In the genomic region with DNA sequence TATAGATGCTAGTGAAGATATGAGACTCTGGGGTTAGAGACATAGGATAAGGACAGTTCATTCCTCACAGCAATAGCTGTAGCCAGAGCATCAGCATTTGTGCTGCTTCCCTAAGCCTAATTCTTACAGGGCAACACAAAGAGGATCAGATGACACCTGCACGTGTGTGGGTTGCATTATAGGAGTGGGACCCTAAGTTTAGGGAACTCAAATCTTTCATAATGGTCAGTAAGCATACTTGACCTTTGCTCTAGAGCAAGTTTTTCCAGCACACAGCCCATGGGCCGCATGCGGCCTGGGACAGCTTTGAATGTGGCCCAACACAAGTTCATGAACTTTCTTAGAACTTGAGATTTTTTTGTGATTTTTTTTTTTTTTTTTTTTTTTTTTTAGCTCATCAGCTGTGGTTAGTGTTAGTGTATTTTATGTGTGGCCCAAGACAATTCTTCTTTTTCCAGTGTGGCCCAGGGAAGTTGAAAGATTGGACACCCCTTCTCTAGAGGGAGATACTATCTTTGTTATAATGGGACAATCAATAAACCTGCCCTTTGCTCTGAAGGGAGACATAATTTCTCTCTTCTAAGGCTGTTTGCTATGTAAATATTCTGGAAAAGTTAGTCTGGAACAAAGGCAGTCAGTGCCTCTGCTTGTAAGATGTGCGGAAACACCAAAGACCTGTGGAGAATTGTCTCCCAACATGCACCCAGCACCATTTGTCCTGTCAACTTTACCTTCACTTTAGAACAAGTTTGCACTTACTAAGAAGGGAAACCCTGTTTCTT, we compare ENCODE assay signal across 24 cellular contexts.
"Had no signal": no experiment of that assay in that cellular context is flagged by ENCODE, and none has a peak within 500 bp of the region (broad histone marks: within the 10 kb centered on the region; RNA-seq: fewer than 3 reads in every experiment).

No MANE protein-coding gene starts in this region.

- H3K4me3 ChIP-seq: neural progenitor cell, ovary, psoas muscle, right lobe of liver, sigmoid colon, stomach, thoracic aorta, thyroid gland, transverse colon, upper lobe of right lung, uterus had no signal

- H3K4me1 ChIP-seq: neural progenitor cell, parathyroid adenoma, psoas muscle, right lobe of liver, sigmoid colon, stomach, thyroid gland, transverse colon, upper lobe of right lung, uterus had no signal

- H3K27ac ChIP-seq: neural progenitor cell, ovary, parathyroid adenoma, psoas muscle, right lobe of liver, sigmoid colon, stomach, thoracic aorta, thyroid gland, transverse colon, upper lobe of right lung, uterus had no signal

- H3K36me3 ChIP-seq: neural progenitor cell, ovary, right lobe of liver, sigmoid colon, stomach, thoracic aorta, thyroid gland, transverse colon, upper lobe of right lung, uterus had no signal

- H3K9me3 ChIP-seq: ovary, psoas muscle, right lobe of liver, sigmoid colon, thoracic aorta, thyroid gland, transverse colon, upper lobe of right lung, uterus had no signal

- DNase-seq: natural killer cell; occipital lobe; ovary; posterior cingulate gyrus; psoas muscle; right cardiac atrium; right lobe of liver; sigmoid colon; small intestine; stimulated activated CD4-positive, alpha-beta T cell treated with anti-CD3 and anti-CD28 coated beads, Interleukin-15, amount 100 ng/mL, for 24 hours; stimulated activated CD4-positive, alpha-beta T cell treated with anti-CD3 and anti-CD28 coated beads, Interleukin-2, amount 100 ng/mL, for 24 hours; stimulated activated CD4-positive, alpha-beta T cell treated with anti-CD3 and anti-CD28 coated beads, Interleukin-2, amount 100 ng/mL, for 48 hours; stimulated activated CD4-positive, alpha-beta T cell treated with anti-CD3 and anti-CD28 coated beads, Interleukin-4, amount 100 ng/mL, for 24 hours; stimulated activated naive B cell treated with anti-CD40 and anti-IgM and Interleukin-4, amounts not matched to agents 10 μg/mL and 1 μg/mL and 100 μg/mL, for 72 hours; stimulated activated naive CD4-positive, alpha-beta T cell treated with Interleukin-2 at 50 U/mL for 16 hours; stomach; thyroid gland; transverse colon; upper lobe of right lung; uterus had no signal

- H2AFZ ChIP-seq: neural progenitor cell, parathyroid adenoma had no signal

- H3K4me2 ChIP-seq: neural progenitor cell had no signal

- H3K27me3 ChIP-seq: neural progenitor cell, ovary, right lobe of liver, sigmoid colon, stomach, thyroid gland, transverse colon, upper lobe of right lung had no signal

- FAIRE-seq: small intestine had no signal

- ATAC-seq: psoas muscle; right cardiac atrium; stimulated activated effector memory CD8-positive, alpha-beta T cell treated with anti-CD3 and anti-CD28 coated beads, Interleukin-12 subunit alpha, Interleukin-12 subunit beta, amount 100 ng/mL, for 72 hours; stimulated activated naive B cell treated with anti-CD40 and anti-IgM and Interleukin-4, amounts not matched to agents 10 μg/mL and 1 μg/mL and 100 μg/mL, for 72 hours; upper lobe of right lung had no signal

- H3K9ac ChIP-seq: neural progenitor cell, parathyroid adenoma had no signal

- H3K79me2 ChIP-seq: parathyroid adenoma had no signal
